In the genomic region with DNA sequence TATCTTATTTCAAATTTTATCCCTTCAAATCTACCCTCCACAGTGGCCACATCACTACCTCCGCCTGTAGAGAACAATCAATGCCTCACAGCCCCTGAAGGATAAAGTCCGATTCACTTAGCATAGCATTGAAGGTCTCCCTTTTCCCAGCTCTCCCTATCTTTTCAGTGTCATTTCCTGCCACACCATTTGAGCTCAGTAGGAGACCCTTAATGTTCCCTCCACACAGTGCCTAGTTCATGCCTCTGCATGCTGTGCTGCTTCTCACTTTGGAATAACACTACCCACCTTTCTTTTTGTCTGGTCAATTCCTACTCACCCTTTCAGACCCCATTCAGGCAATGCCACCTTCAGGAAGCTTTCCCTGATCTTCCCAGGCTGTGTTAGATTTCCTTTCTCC, we compare ENCODE assay signal across 24 cellular contexts.
"Had no signal": no experiment of that assay in that cellular context is flagged by ENCODE, and none has a peak within 500 bp of the region (broad histone marks: within the 10 kb centered on the region; RNA-seq: fewer than 3 reads in every experiment).

No MANE protein-coding gene starts in this region.

- H3K36me3 Mint-ChIP-seq: natural killer cell; stimulated activated naive B cell treated with anti-CD40 and anti-IgM and Interleukin-4, amounts not matched to agents 10 μg/mL and 1 μg/mL and 100 μg/mL, for 72 hours had no signal

- H3K9me3 ChIP-seq: gastroesophageal sphincter, heart right ventricle, lower lobe of right lung, neutrophil, pancreas, right lobe of liver, suprapubic skin, transverse colon, vagina had no signal

- H3K4me1 Mint-ChIP-seq: stimulated activated naive B cell treated with anti-CD40 and anti-IgM and Interleukin-4, amounts not matched to agents 10 μg/mL and 1 μg/mL and 100 μg/mL, for 72 hours had no signal

- H3K27me3 ChIP-seq: dorsolateral prefrontal cortex, gastroesophageal sphincter, neutrophil, pancreas, right lobe of liver, suprapubic skin, transverse colon, vagina had no signal

- H3K9me3 Mint-ChIP-seq: natural killer cell; stimulated activated naive B cell treated with anti-CD40 and anti-IgM and Interleukin-4, amounts not matched to agents 10 μg/mL and 1 μg/mL and 100 μg/mL, for 72 hours; stimulated activated naive CD8-positive, alpha-beta T cell treated with anti-CD3 and anti-CD28 coated beads, Interleukin-15, amount 100 ng/mL, for 72 hours had no signal

- H3K4me3 ChIP-seq: dorsolateral prefrontal cortex, gastroesophageal sphincter, heart right ventricle, lower lobe of right lung, pancreas, right lobe of liver, suprapubic skin, transverse colon, vagina had no signal

- H3K27ac Mint-ChIP-seq: natural killer cell; stimulated activated naive B cell treated with anti-CD40 and anti-IgM and Interleukin-4, amounts not matched to agents 10 μg/mL and 1 μg/mL and 100 μg/mL, for 72 hours had no signal

- H3K36me3 ChIP-seq: gastroesophageal sphincter, heart right ventricle, lower lobe of right lung, neutrophil, pancreas, right lobe of liver, suprapubic skin, transverse colon, vagina had no signal

- H3K4me3 Mint-ChIP-seq: natural killer cell; stimulated activated naive B cell treated with anti-CD40 and anti-IgM and Interleukin-4, amounts not matched to agents 10 μg/mL and 1 μg/mL and 100 μg/mL, for 72 hours; stimulated activated naive CD8-positive, alpha-beta T cell treated with anti-CD3 and anti-CD28 coated beads, Interleukin-15, amount 100 ng/mL, for 72 hours had no signal

- DNase-seq: dorsolateral prefrontal cortex; effector CD4-positive, alpha-beta T cell; foreskin keratinocyte; heart right ventricle; hippocampal formation; left ventricle myocardium superior; lower lobe of right lung; natural killer cell; pancreas; right lobe of liver; small intestine; stimulated activated CD4-positive, alpha-beta T cell treated with anti-CD3 and anti-CD28 coated beads, Interleukin-15, amount 100 ng/mL, for 24 hours; stimulated activated CD4-positive, alpha-beta T cell treated with anti-CD3 and anti-CD28 coated beads, Interleukin-2, amount 100 ng/mL, for 48 hours; stimulated activated naive B cell treated with anti-CD40 and anti-IgM and Interleukin-4, amounts not matched to agents 10 μg/mL and 1 μg/mL and 100 μg/mL, for 72 hours; stimulated activated naive CD8-positive, alpha-beta T cell treated with anti-CD3 and anti-CD28 coated beads, Interleukin-15, amount 100 ng/mL, for 72 hours; transverse colon had no signal

- H3K27ac ChIP-seq: epithelial cell of prostate, foreskin keratinocyte, gastroesophageal sphincter, heart right ventricle, lower lobe of right lung, neutrophil, pancreas, right lobe of liver, suprapubic skin, transverse colon, vagina had no signal

- ATAC-seq: esophagus mucosa; foreskin keratinocyte; gastroesophageal sphincter; heart right ventricle; left ventricle myocardium superior; lower lobe of right lung; natural killer cell; pancreas; right lobe of liver; stimulated activated naive B cell treated with anti-CD40 and anti-IgM and Interleukin-4, amounts not matched to agents 10 μg/mL and 1 μg/mL and 100 μg/mL, for 72 hours; stimulated activated naive CD8-positive, alpha-beta T cell treated with anti-CD3 and anti-CD28 coated beads, Interleukin-15, amount 100 ng/mL, for 72 hours had no signal

- FAIRE-seq: colon, keratinocyte, pancreas, small intestine had no signal

- H3K4me1 ChIP-seq: foreskin keratinocyte, gastroesophageal sphincter, heart right ventricle, lower lobe of right lung, right lobe of liver, suprapubic skin, vagina had no signal
